Comparison of ENCODE assay signal across 28 cellular contexts in the genomic region with DNA sequence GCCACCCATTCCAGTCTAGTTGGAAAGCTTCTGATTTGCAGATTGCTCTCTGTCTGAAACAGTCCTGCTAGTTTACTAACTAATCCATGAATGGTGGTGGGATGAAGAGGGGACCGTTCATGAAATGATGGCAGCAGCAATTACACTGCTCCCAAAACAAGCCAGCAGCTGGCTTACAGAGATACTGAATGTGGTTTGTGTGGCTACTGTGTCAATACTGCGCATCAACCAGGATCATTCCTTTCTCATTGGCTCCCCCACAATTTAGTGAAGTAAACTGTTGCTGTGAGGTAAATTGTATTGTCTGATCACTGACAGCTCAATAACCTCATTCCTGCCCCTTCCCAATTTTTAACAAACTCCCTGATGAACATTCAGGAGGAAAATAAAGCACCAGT.
"Had no signal": no experiment of that assay in that cellular context is flagged by ENCODE, and none has a peak within 500 bp of the region (broad histone marks: within the 10 kb centered on the region; RNA-seq: fewer than 3 reads in every experiment).

No MANE protein-coding gene starts in this region.

- H3K36me3 ChIP-seq: ascending aorta, cardiac muscle cell had no signal

- ATAC-seq: activated CD8-positive, alpha-beta T cell treated with anti-CD3 and anti-CD28 coated beads for 36 hours; activated T-cell treated with anti-CD3 and anti-CD28 coated beads, Interleukin-2, amount 50 U/mL, for 72 hours; activated T-helper 17 cell treated with anti-CD3 and anti-CD28 coated beads, Interleukin-2, amount 50 U/mL, for 72 hours had no signal

- H3K9me3 ChIP-seq: ascending aorta had no signal

- H3K4me2 ChIP-seq: KMS-11 had no signal

- H3K4me1 ChIP-seq: ascending aorta had no signal

- H3K4me3 ChIP-seq: ascending aorta, cardiac muscle cell had no signal

- DNase-seq: activated CD4-positive, alpha-beta T cell treated with anti-CD3 and anti-CD28 coated beads, Interleukin-2, amount 10 ng/mL, durations not matched to agents 24 days and 14 days; activated CD4-positive, alpha-beta T cell treated with anti-CD3 and anti-CD28 coated beads, Interleukin-2, amount 50 U/mL, for 4 hours; activated CD8-positive, alpha-beta T cell treated with anti-CD3 and anti-CD28 coated beads for 36 hours; activated effector memory CD4-positive, alpha-beta T cell treated with anti-CD3 and anti-CD28 coated beads, Interleukin-2, amount 50 U/mL, for 16 hours; activated naive CD4-positive, alpha-beta T cell; activated naive CD4-positive, alpha-beta T cell treated with anti-CD3 and anti-CD28 coated beads, Interleukin-2, amount 50 U/mL, for 16 hours; activated naive CD8-positive, alpha-beta T cell treated with anti-CD3 and anti-CD28 coated beads for 36 hours; activated T-cell treated with anti-CD3 and anti-CD28 coated beads, Interleukin-2, amount 50 U/mL, for 1 hour; activated T-cell treated with anti-CD3 and anti-CD28 coated beads, Interleukin-2, amount 50 U/mL, for 72 hours; amniotic stem cell; MM.1S; NCI-H1048; NCI-H1436; NCI-H1694; NCI-H1930; NCI-H2081 treated with DMSO at 0.1 percent for 48 hours; NCI-H345; NCI-H524 treated with DMSO at 0.1 percent for 48 hours; NK-92 treated with Interleukin-12 subunit alpha and Interleukin-12 subunit beta, amount 100 ng/mL, for 24 hours; Right ventricle myocardium superior; SW 1271; T-helper 1 cell; T-helper 2 cell; T-helper 9 cell had no signal

- H3K27me3 ChIP-seq: ascending aorta, cardiac muscle cell had no signal

- H3K27ac ChIP-seq: ascending aorta, cardiac muscle cell, KMS-11 had no signal

- H3K9ac ChIP-seq: KMS-11 had no signal
